In the genomic region with DNA sequence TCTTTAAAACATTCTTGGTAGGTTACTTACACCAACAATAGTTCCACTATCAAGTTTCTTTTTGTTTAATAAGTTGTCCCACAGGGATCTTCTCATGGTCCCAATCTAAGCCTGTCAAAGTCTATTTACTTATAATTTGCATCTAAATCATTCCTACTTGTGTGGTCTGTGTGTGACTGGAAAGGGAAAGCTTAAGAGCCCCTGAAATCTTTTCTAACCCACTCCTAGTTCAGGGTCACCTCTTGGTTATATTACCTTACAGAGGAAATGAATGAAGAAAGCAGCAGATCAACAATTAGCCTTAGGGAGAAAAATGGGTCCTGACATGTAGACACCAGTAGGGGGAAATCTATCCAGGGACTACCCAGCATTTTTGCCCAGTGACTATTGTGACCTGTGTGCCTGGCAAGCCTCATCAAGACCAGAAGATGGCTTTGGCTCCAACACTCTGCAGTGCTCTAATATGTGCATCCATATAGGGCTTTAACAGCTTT, we compare ENCODE assay signal across 10 cellular contexts.
A peak's percentile ranks its signal among the peaks of the same experiment; 100 is the strongest.
DNase-seq lines count a peak whose midpoint lies in the region; ATAC-seq and TF ChIP-seq lines count a peak whose summit lies in the region.
"Had no signal": no experiment of that assay in that cellular context is flagged by ENCODE, and none has a peak within 500 bp of the region (broad histone marks: within the 10 kb centered on the region; RNA-seq: fewer than 3 reads in every experiment).

No MANE protein-coding gene starts in this region.

- ATAC-seq in naive thymus-derived CD4-positive, alpha-beta T cell = no peak
- ATAC-seq in GM21367 (IDR thresholded peaks at IDR 0.05; ENCODE audit: unreplicated experiment) = no peak

- peaks cover 18% of the 10 kb centered on the region for H3K4me1 ChIP-seq in OCI-LY3 (ENCODE audit: low read length)
- peaks cover 12 to 37% of the 10 kb centered on the region in 2 donors for H3K4me1 ChIP-seq in thyroid gland
- H3K4me1 ChIP-seq in naive thymus-derived CD4-positive, alpha-beta T cell (ENCODE audit: control insufficient read depth in 2 of 2, insufficient read depth in 2 of 2, low read length in 2 of 2) = no peaks in the 10 kb centered on the region

- no peak overlapping the region for H3K4me3 Mint-ChIP-seq in naive thymus-derived CD4-positive, alpha-beta T cell
- H3K4me3 Mint-ChIP-seq: CD4-positive, CD25-positive, alpha-beta regulatory T cell had no signal

- no peak overlapping the region for H3K4me2 ChIP-seq in OCI-LY3 (ENCODE audit: low read length)

- H3K36me3 ChIP-seq in OCI-LY3 (replicated peaks; ENCODE audit: low read depth, low read length) (peaks cover 11% of the 10 kb centered on the region), thyroid gland (no peaks in the 10 kb centered on the region)
- no peaks in the 10 kb centered on the region for H3K36me3 ChIP-seq in naive thymus-derived CD4-positive, alpha-beta T cell (ENCODE audit: control insufficient read depth in 2 of 3, insufficient read depth in 3 of 3, low read length in 3 of 3)

- CTCF ChIA-PET in naive thymus-derived CD4-positive, alpha-beta T cell (lab: Charles Lee) = no interaction called here

- intact Hi-C loops in thyroid gland (cut with DNase I) = no loop called here
- intact Hi-C loops in naive thymus-derived CD4-positive, alpha-beta T cell (cut with micrococcal nuclease) = no loop called here

- H2AFZ ChIP-seq in OCI-LY3 (ENCODE audit: low read depth, low read length) = no peak overlapping the region

- H3K79me2 ChIP-seq in OCI-LY3 (ENCODE audit: low read length) = no peaks in the 10 kb centered on the region

- no peaks in the 10 kb centered on the region for H4K20me1 ChIP-seq in OCI-LY3 (ENCODE audit: insufficient read depth, low read length)

- DNase-seq in NCI-H146 (lab: John Stamatoyannopoulos, UW) (peak; percentile 40), NCI-H146 treated with DMSO at 0.1 percent for 48 hours (lab: John Stamatoyannopoulos, UW; ENCODE audit: unreplicated experiment) (no peak), fibroblast of mammary gland (ENCODE audit: low read depth) (peak; percentile 55), thyroid gland (peak in 1 of 2 donors; percentile 16)
- no peak for DNase-seq in naive thymus-derived CD4-positive, alpha-beta T cell
- DNase-seq in stimulated activated naive CD4-positive, alpha-beta T cell (lab: John Stamatoyannopoulos, UW) = no peak
- DNase-seq: aorta had no signal

- H3K36me3 Mint-ChIP-seq in naive thymus-derived CD4-positive, alpha-beta T cell = peaks cover 0 to 29% (median 24%) of the 10 kb centered on the region in 5 donors

- H3K4me3 ChIP-seq in OCI-LY3 (ENCODE audit: low read length) (no peak overlapping the region), fibroblast of mammary gland (ENCODE audit: control insufficient read depth, low read depth, low read length) (no peak overlapping the region), thyroid gland (replicated peaks in 1 of 3) (no peak overlapping the region)
- no peak overlapping the region for H3K4me3 ChIP-seq in naive thymus-derived CD4-positive, alpha-beta T cell (ENCODE audit: low read length)

- H3K9me3 ChIP-seq in OCI-LY3 (ENCODE audit: insufficient read depth, low read length) (no peaks in the 10 kb centered on the region), thyroid gland (no peaks in the 10 kb centered on the region)
- no peaks in the 10 kb centered on the region for H3K9me3 ChIP-seq in naive thymus-derived CD4-positive, alpha-beta T cell (ENCODE audit: control insufficient read depth in 2 of 3, low read length in 3 of 3)

- no peaks in the 10 kb centered on the region for H3K9me3 Mint-ChIP-seq in naive thymus-derived CD4-positive, alpha-beta T cell

- TF ChIP-seq CTCF in OCI-LY3 (IDR thresholded peaks at IDR 0.05; ENCODE audit: low read depth, low read length) (peak; percentile 20; the same call in 1 of the 2 replicates), fibroblast of mammary gland (conservative IDR thresholded peaks at IDR 0.05; ENCODE audit: control insufficient read depth, insufficient read depth, low read depth, low read length) (peak; percentile 46), thyroid gland (IDR thresholded peaks at IDR 0.05) (peak in 4 of 6 experiments; percentile 13 to 45 (median 38))

- no peak for TF ChIP-seq POLR2A in thyroid gland (IDR thresholded peaks at IDR 0.05)

- no peaks in the 10 kb centered on the region for H3K27me3 Mint-ChIP-seq in naive thymus-derived CD4-positive, alpha-beta T cell
- H3K27me3 Mint-ChIP-seq: CD4-positive, CD25-positive, alpha-beta regulatory T cell had no signal

- no peaks in the 10 kb centered on the region for H3K4me1 Mint-ChIP-seq in naive thymus-derived CD4-positive, alpha-beta T cell

- no peak overlapping the region for H3K27ac Mint-ChIP-seq in naive thymus-derived CD4-positive, alpha-beta T cell

- H3K27me3 ChIP-seq in OCI-LY3 (ENCODE audit: low read depth, low read length) = no peaks in the 10 kb centered on the region
- H3K27me3 ChIP-seq in thyroid gland = no peaks in the 10 kb centered on the region
- H3K27me3 ChIP-seq in naive thymus-derived CD4-positive, alpha-beta T cell (ENCODE audit: control insufficient read depth in 2 of 2, insufficient read depth in 2 of 2, low read length in 2 of 2) = no peaks in the 10 kb centered on the region

- H3K9ac ChIP-seq in OCI-LY3 (ENCODE audit: low read length) = no peak overlapping the region

- POLR2A ChIA-PET in naive thymus-derived CD4-positive, alpha-beta T cell (lab: Charles Lee) = no interaction called here

- H3K27ac ChIP-seq in OCI-LY3 (ENCODE audit: low read length) (no peak overlapping the region), thyroid gland (peak overlapping the region in 2 of 3 donors; percentile 39 to 70)
- H3K27ac ChIP-seq in naive thymus-derived CD4-positive, alpha-beta T cell (ENCODE audit: low read depth, low read length) = no peak overlapping the region

Comparison
In these comparisons a context has a peak if more than half of its experiments do, and no peak if none do; other contexts are left out.
1. DNase-seq: peak in NCI-H146 (single experiment) and fibroblast of mammary gland (single experiment); none in NCI-H146 treated with DMSO at 0.1 percent for 48 hours (single experiment), naive thymus-derived CD4-positive, alpha-beta T cell (0 of 9) and stimulated activated naive CD4-positive, alpha-beta T cell (0 of 6).
2. H3K27ac ChIP-seq: peak in thyroid gland (2 of 3); none in OCI-LY3 (single experiment) and naive thymus-derived CD4-positive, alpha-beta T cell (single experiment).
3. Peak in every context shown above with its lines, with median percentiles within 50 percentile points of each other: CTCF ChIP-seq.